Comparison of ENCODE assay signal across 8 cellular contexts in genomic region chr11:16605440-16605970, GRCh38.
DNase-seq lines count a peak whose midpoint lies in the region; ATAC-seq and TF ChIP-seq lines count a peak whose summit lies in the region.

No MANE protein-coding gene starts in this region.

- peak overlapping the region; percentile 93 for H2AFZ ChIP-seq in mammary epithelial cell (ENCODE audit: low read depth, low read length)

- no peaks in the 10 kb centered on the region for H3K27me3 Mint-ChIP-seq in Calu3 (ENCODE audit: unreplicated experiment)

- H3K27me3 ChIP-seq in mammary epithelial cell (ENCODE audit: insufficient read depth, low read length) = peaks cover 26% of the 10 kb centered on the region
- H3K27me3 ChIP-seq in thoracic aorta (replicated peaks; ENCODE audit: insufficient read depth) = peaks cover 16% of the 10 kb centered on the region

- ATAC-seq in left lobe of liver = peak; percentile 13
- no peak for ATAC-seq in thoracic aorta (ENCODE audit: insufficient number of reproducible peaks, low FRiP score, low read depth)
- no peak for ATAC-seq in HG03469 (IDR thresholded peaks at IDR 0.05; ENCODE audit: unreplicated experiment)

- dilution Hi-C loops in mammary epithelial cell (cut with HindIII; ENCODE audit: low sequenced_read_pairs) = no loop called here

- DNase-seq in Calu3 (peak; percentile 37), HuH-7.5 (ENCODE audit: low spot score) (peak; percentile 34), mammary epithelial cell (peak; percentile 42), left lobe of liver (ENCODE audit: low spot score) (peak; percentile 59), thoracic aorta (ENCODE audit: low spot score) (no peak), NOMO-1 treated with DMSO at 0.1 percent for 48 hours (lab: John Stamatoyannopoulos, UW; ENCODE audit: unreplicated experiment) (no peak), G401 (ENCODE audit: low spot score) (no peak)

- peak overlapping the region; percentile 97 for H3K4me2 ChIP-seq in mammary epithelial cell (ENCODE audit: insufficient read depth, low read depth, low read length)

- peak overlapping the region; percentile 61 to 75 (median 65) for H3K4me3 ChIP-seq in mammary epithelial cell (replicated peaks in 1 of 3; ENCODE audit: insufficient read depth in 1 of 3, low read depth in 2 of 3, low read length in 3 of 3)
- H3K4me3 ChIP-seq in thoracic aorta = peak overlapping the region; percentile 78

- H3K9ac ChIP-seq in mammary epithelial cell (ENCODE audit: insufficient read depth, low read length) = peak overlapping the region; percentile 28

- H3K36me3 ChIP-seq in mammary epithelial cell (ENCODE audit: insufficient read depth, low read length) (no peaks in the 10 kb centered on the region), thoracic aorta (no peaks in the 10 kb centered on the region)

- H3K36me3 Mint-ChIP-seq in Calu3 (ENCODE audit: insufficient read depth, unreplicated experiment) = no peaks in the 10 kb centered on the region

- H3K4me1 Mint-ChIP-seq in Calu3 (ENCODE audit: low read depth, unreplicated experiment) = peaks cover 14% of the 10 kb centered on the region

- no peaks in the 10 kb centered on the region for H3K9me3 Mint-ChIP-seq in Calu3 (ENCODE audit: low read depth, unreplicated experiment)

- no peaks in the 10 kb centered on the region for H4K20me1 ChIP-seq in mammary epithelial cell (ENCODE audit: insufficient read depth, low read length)

- no peak overlapping the region for H3K4me3 Mint-ChIP-seq in Calu3 (ENCODE audit: low read depth, unreplicated experiment)

- in situ Hi-C loops in mammary epithelial cell (cut with MboI; ENCODE audit: low sequenced_read_pairs in 2 of 2) = loop anchor here (25.0 kb wide), 2 partner anchors 768 to 818 kb away; no protein-coding TSS in a partner anchor
- in situ Hi-C loops in G401 (cut with HindIII; ENCODE audit: low sequenced_read_pairs) = no loop called here

- H3K4me1 ChIP-seq in mammary epithelial cell (ENCODE audit: insufficient read depth, low read length) (peaks cover 33% of the 10 kb centered on the region), thoracic aorta (ENCODE audit: control insufficient read depth in 1 of 2, low read depth in 2 of 2) (peaks cover 13 to 30% of the 10 kb centered on the region in 2 donors)

- TF ChIP-seq CTCF in Calu3 (IDR thresholded peaks at IDR 0.05; ENCODE audit: unreplicated experiment) (no peak), mammary epithelial cell (conservative IDR thresholded peaks at IDR 0.05 in 1 of 2, IDR thresholded peaks at IDR 0.05 in 1 of 2; ENCODE audit: extremely low read depth in 1 of 2, insufficient read depth in 1 of 2, low read depth in 1 of 2, low read length in 2 of 2) (no peak), thoracic aorta (IDR thresholded peaks at IDR 0.05) (no peak)

- 4% methylated on average over 10 of the region's 34 CpGs for WGBS in mammary epithelial cell (ENCODE audit: low coverage, missing lambda C conversion rate)

- no peak overlapping the region for H3K27ac ChIP-seq in mammary epithelial cell (ENCODE audit: insufficient read depth, low read depth, low read length)
- H3K27ac ChIP-seq in thoracic aorta = peak overlapping the region in 1 of 2 donors; percentile 56

- no peaks in the 10 kb centered on the region for H3K79me2 ChIP-seq in mammary epithelial cell (ENCODE audit: insufficient read depth, low read length)

- H3K9me3 ChIP-seq in mammary epithelial cell (replicated peaks; ENCODE audit: insufficient read depth, low read length) = no peaks in the 10 kb centered on the region
- no peaks in the 10 kb centered on the region for H3K9me3 ChIP-seq in thoracic aorta

- intact Hi-C loops in Calu3 (cut with micrococcal nuclease; ENCODE audit: unreplicated experiment) (loop anchor here (2.0 to 10.0 kb wide), 7 partner anchors 333 to 705 kb away; no protein-coding TSS in a partner anchor), mammary epithelial cell (cut with micrococcal nuclease) (loop anchor here (5.0 kb wide), 6 partner anchors 138 to 413 kb away; partner anchors contain the start of gene SOX6)

- peak overlapping the region; percentile 51 for H3K27ac Mint-ChIP-seq in Calu3 (ENCODE audit: unreplicated experiment)

- CTCF ChIA-PET in Calu3 (lab: Charles Lee) (interaction anchor here (0.7 to 3.0 kb wide), 4 partner anchors 8 to 692 kb away, joined by 3 to 11 read pairs (median 4); no protein-coding TSS in a partner anchor), mammary epithelial cell (lab: Charles Lee; ENCODE audit: low non-redundant PET) (interaction anchor here (0.7 kb wide), 1 partner anchor 9 kb away, joined by 3 read pairs; no protein-coding TSS in a partner anchor)

- BruUV-seq in Calu3 (replicated peaks; lab: Mats Ljungman, UMichigan) (no TSS peak), mammary epithelial cell (replicated peaks; lab: Mats Ljungman, UMichigan) (no TSS peak)

Comparison
In these comparisons a context has a peak if more than half of its experiments do, and no peak if none do; other contexts are left out.
1. DNase-seq: peak in Calu3 (single experiment), HuH-7.5 (single experiment), mammary epithelial cell (single experiment) and left lobe of liver (single experiment); none in thoracic aorta (single experiment), NOMO-1 treated with DMSO at 0.1 percent for 48 hours (single experiment) and G401 (single experiment).